In genomic region chr14:24080888-24081738, GRCh38 we compare ENCODE assay signal across 8 cellular contexts. TPM values are rescaled to one million over a fixed set of nuclear protein-coding genes. Genes with fewer than 3 reads are reported as not detected.
DNase-seq lines count a peak whose midpoint lies in the region; ATAC-seq and TF ChIP-seq lines count a peak whose summit lies in the region.

No MANE protein-coding gene starts in this region.

- peak overlapping the region; percentile 15 to 61 for H3K27ac ChIP-seq in esophagus (ENCODE audit: low read depth in 2 of 2, low read length in 1 of 2)

- ATAC-seq in GM19025 (IDR thresholded peaks at IDR 0.05; ENCODE audit: low read depth, unreplicated experiment) = peak; percentile 87
- peak; percentile 85 for ATAC-seq in HG03159 (IDR thresholded peaks at IDR 0.05; ENCODE audit: unreplicated experiment)
- ATAC-seq in naive B cell (ENCODE audit: low read depth in 2 of 2) = peak; percentile 93 to 95
- peak; percentile 95 to 96 for ATAC-seq in stimulated activated naive B cell treated with anti-CD40 and anti-IgM and Interleukin-4, amounts not matched to agents 10 μg/mL and 1 μg/mL and 100 μg/mL, for 72 hours (replicated peaks)

- H3K4me3 ChIP-seq in BJ (ENCODE audit: low read depth, low read length) = peak overlapping the region; percentile 45
- peak overlapping the region; percentile 46 to 59 for H3K4me3 ChIP-seq in esophagus (ENCODE audit: low read depth in 1 of 2, low read length in 2 of 2)

- no peaks in the 10 kb centered on the region for H3K9me3 ChIP-seq in esophagus (ENCODE audit: control insufficient read depth in 2 of 2, insufficient read depth in 1 of 2, low read depth in 1 of 2, low read length in 1 of 2)

- H3K4me1 ChIP-seq in esophagus (ENCODE audit: control insufficient read depth in 2 of 2, insufficient read depth in 2 of 2, low read length in 1 of 2) = peaks cover 0 to 8% of the 10 kb centered on the region in 2 donors

- H3K27me3 ChIP-seq in BJ (ENCODE audit: control insufficient read depth, insufficient read depth, low read length) (peaks cover 27% of the 10 kb centered on the region), esophagus (ENCODE audit: control insufficient read depth in 1 of 2, insufficient read depth in 2 of 2, low read length in 2 of 2) (no peaks in the 10 kb centered on the region)

- no peaks in the 10 kb centered on the region for H3K9me3 Mint-ChIP-seq in naive B cell
- no peaks in the 10 kb centered on the region for H3K9me3 Mint-ChIP-seq in stimulated activated naive B cell treated with anti-CD40 and anti-IgM and Interleukin-4, amounts not matched to agents 10 μg/mL and 1 μg/mL and 100 μg/mL, for 72 hours

- H3K27ac Mint-ChIP-seq in naive B cell = peak overlapping the region in 4 of 6 donors; percentile 56 to 88 (median 84)
- peak overlapping the region; percentile 81 for H3K27ac Mint-ChIP-seq in stimulated activated naive B cell treated with anti-CD40 and anti-IgM and Interleukin-4, amounts not matched to agents 10 μg/mL and 1 μg/mL and 100 μg/mL, for 72 hours

- H3K4me3 Mint-ChIP-seq in naive B cell = peak overlapping the region; percentile 79 to 95 (median 90)
- H3K4me3 Mint-ChIP-seq in stimulated activated naive B cell treated with anti-CD40 and anti-IgM and Interleukin-4, amounts not matched to agents 10 μg/mL and 1 μg/mL and 100 μg/mL, for 72 hours = peak overlapping the region; percentile 71 to 83

- no peaks in the 10 kb centered on the region for H3K36me3 Mint-ChIP-seq in naive B cell
- H3K36me3 Mint-ChIP-seq in stimulated activated naive B cell treated with anti-CD40 and anti-IgM and Interleukin-4, amounts not matched to agents 10 μg/mL and 1 μg/mL and 100 μg/mL, for 72 hours = no peaks in the 10 kb centered on the region

- no peaks in the 10 kb centered on the region for H3K36me3 ChIP-seq in BJ (ENCODE audit: control insufficient read depth, insufficient read depth, low read length)
- no peaks in the 10 kb centered on the region for H3K36me3 ChIP-seq in esophagus (ENCODE audit: control insufficient read depth in 2 of 2, insufficient read depth in 2 of 2, low read length in 1 of 2)

- POLR2A ChIA-PET in BJ (lab: Charles Lee) = no interaction called here

- CTCF ChIA-PET in BJ (lab: Yijun Ruan, JAX) = interaction anchor here (0.6 to 4.5 kb wide), 16 partner anchors 11 to 1531 kb away, joined by 3 to 74 read pairs (median 4); partner anchors contain the start of genes PCK2 and TINF2

- DNase-seq in BJ (ENCODE audit: low read depth) (no peak), NCI-H774 (lab: John Stamatoyannopoulos, UW) (peak; percentile 61), activated T-cell treated with anti-CD3 and anti-CD28 coated beads for 4 hours (peak; percentile 52), naive B cell (peak; percentile 70)
- peak; percentile 66 for DNase-seq in stimulated activated naive B cell treated with anti-CD40 and anti-IgM and Interleukin-4, amounts not matched to agents 10 μg/mL and 1 μg/mL and 100 μg/mL, for 72 hours

- H3K27me3 Mint-ChIP-seq in naive B cell = no peaks in the 10 kb centered on the region
- no peaks in the 10 kb centered on the region for H3K27me3 Mint-ChIP-seq in stimulated activated naive B cell treated with anti-CD40 and anti-IgM and Interleukin-4, amounts not matched to agents 10 μg/mL and 1 μg/mL and 100 μg/mL, for 72 hours

- WGBS in esophagus, 2 donors = 0% methylated on average over 66 to 74 of the region's 74 CpGs

- no peak for TF ChIP-seq CTCF in BJ (IDR thresholded peaks at IDR 0.05; ENCODE audit: insufficient read depth, low read depth, low read length)

- H3K4me1 Mint-ChIP-seq in naive B cell = peaks cover 39 to 58% (median 43%) of the 10 kb centered on the region in 3 donors
- H3K4me1 Mint-ChIP-seq in stimulated activated naive B cell treated with anti-CD40 and anti-IgM and Interleukin-4, amounts not matched to agents 10 μg/mL and 1 μg/mL and 100 μg/mL, for 72 hours = peaks cover 26 to 36% of the 10 kb centered on the region in 2 donors

RNA-seq across cellular contexts. Expression of gene CPNE6, which starts 9.8 kb away (rescaled TPM):
- polyA plus RNA-seq in BJ (2011; rRNA removed) (not detected in 2 replicates), esophagus (under 1 TPM in 1 of 2 donors, not detected in 1; 0.06 TPM), naive B cell (ENCODE audit: low read depth in 6 of 6) (1 to 10 TPM in 1 of 6 donors, not detected in 5; 1.1 TPM)
- not detected in 2 replicates for polyA minus RNA-seq in BJ (2011; rRNA and poly(A)+ RNA removed)

RNA-seq across cellular contexts. Expression of gene PCK2, which starts 13.0 kb away (rescaled TPM):
- polyA plus RNA-seq in BJ (2011; rRNA removed) (141 and 227 TPM in 2 replicates), esophagus (10 to 100 TPM; 10.1 to 29.2 TPM), naive B cell (ENCODE audit: low read depth in 6 of 6) (10 to 100 TPM; 26.5 to 48.0 (median 36.8) TPM)
- 241 and 308 TPM in 2 replicates for polyA minus RNA-seq in BJ (2011; rRNA and poly(A)+ RNA removed)

RNA-seq across cellular contexts. Expression of gene CARMIL3, which starts 29.3 kb away (rescaled TPM):
- polyA plus RNA-seq in BJ (2011; rRNA removed) (0.02 and 0.04 TPM in 2 replicates), esophagus (1 to 10 TPM in 1 of 2 donors, under 1 TPM in 1; 0.55 to 2.3 TPM), naive B cell (ENCODE audit: low read depth in 6 of 6) (under 1 TPM in 2 of 6 donors, not detected in 4; 0.10 to 0.11 TPM)
- 0.05 TPM in 2 replicates for polyA minus RNA-seq in BJ (2011; rRNA and poly(A)+ RNA removed)

RNA-seq across cellular contexts. Expression of gene DCAF11, which starts 33.5 kb away (rescaled TPM):
- 41.5 and 50.0 TPM in 2 replicates for polyA plus RNA-seq in BJ (2011; rRNA removed)
- 33.1 and 44.7 TPM in 2 replicates for polyA minus RNA-seq in BJ (2011; rRNA and poly(A)+ RNA removed)
- 10 to 100 TPM; 21.5 to 41.6 TPM for polyA plus RNA-seq in esophagus
- 100 to 1,000 TPM in 1 of 6 donors, 10 to 100 TPM in 5; 65.8 to 106 (median 78.5) TPM for polyA plus RNA-seq in naive B cell (ENCODE audit: low read depth in 6 of 6)

RNA-seq across cellular contexts. Expression of gene NRL, which starts 33.6 kb away (rescaled TPM):
- polyA plus RNA-seq in BJ (2011; rRNA removed) (0.59 and 0.91 TPM in 2 replicates), esophagus (1 to 10 TPM in 1 of 2 donors, under 1 TPM in 1; 0.86 to 1.4 TPM), naive B cell (ENCODE audit: low read depth in 6 of 6) (1 to 10 TPM; 2.3 to 8.9 (median 6.4) TPM)
- 0.31 and 0.43 TPM in 2 replicates for polyA minus RNA-seq in BJ (2011; rRNA and poly(A)+ RNA removed)
